33 cellular contexts compared by ENCODE assay signal in genomic region chr6:168611691-168612090, GRCh38.
DNase-seq lines count a peak whose midpoint lies in the region; ATAC-seq and TF ChIP-seq lines count a peak whose summit lies in the region.
"Had no signal": no experiment of that assay in that cellular context is flagged by ENCODE, and none has a peak within 500 bp of the region (broad histone marks: within the 10 kb centered on the region; RNA-seq: fewer than 3 reads in every experiment).

No MANE protein-coding gene starts in this region.

- H3K79me1 ChIP-seq in neuronal stem cell (ENCODE audit: low read depth, low read length): no peaks in the 10 kb centered on the region

- no peak overlapping the region for H3K14ac ChIP-seq in neuronal stem cell (ENCODE audit: low read length)

- peak overlapping the region; percentile 52 for H2BK12ac ChIP-seq in neuronal stem cell (ENCODE audit: low read length)

- TF ChIP-seq CTCF in sigmoid colon (IDR thresholded peaks at IDR 0.05): no peak
- no peak for TF ChIP-seq CTCF in uterus (IDR thresholded peaks at IDR 0.05)

- H2BK15ac ChIP-seq in neuronal stem cell (ENCODE audit: low read length): peak overlapping the region; percentile 94

- H2BK120ac ChIP-seq in neuronal stem cell (ENCODE audit: low read depth, low read length): no peak overlapping the region

- intact Hi-C loops in sigmoid colon (cut with DNase I): no loop called here
- intact Hi-C loops in uterus (cut with DNase I; ENCODE audit: low total_unique reads): no loop called here

- no peak for ATAC-seq in GM19467 (IDR thresholded peaks at IDR 0.05; ENCODE audit: unreplicated experiment)
- ATAC-seq: A549; CD8-positive, alpha-beta T cell had no signal

- H3K18ac ChIP-seq in neuronal stem cell (ENCODE audit: low read length): no peak overlapping the region

- H3K36me3 ChIP-seq in neuronal stem cell (replicated peaks in 1 of 2; ENCODE audit: control insufficient read depth in 2 of 2, insufficient read depth in 2 of 2, low read length in 2 of 2) (no peaks in the 10 kb centered on the region), sigmoid colon (no peaks in the 10 kb centered on the region), stomach smooth muscle (ENCODE audit: control insufficient read depth in 2 of 2, insufficient read depth in 2 of 2, low read length in 2 of 2) (peaks cover 11 to 18% of the 10 kb centered on the region in 2 donors), uterus (no peaks in the 10 kb centered on the region)
- H3K36me3 ChIP-seq: BE2C; BLaER1; BLaER1 treated with 17β-estradiol and CSF1 and Interleukin-3, amounts not matched to agents 10 nM and 100 nM had no signal

- no peak for TF ChIP-seq POLR2A in sigmoid colon (IDR thresholded peaks at IDR 0.05)
- TF ChIP-seq POLR2A in uterus (IDR thresholded peaks at IDR 0.05): no peak

- no peak overlapping the region for H3K4ac ChIP-seq in neuronal stem cell (ENCODE audit: low read length)

- H3K9ac ChIP-seq in neuronal stem cell (ENCODE audit: low read depth, low read length, poor library complexity) (no peak overlapping the region), stomach smooth muscle (ENCODE audit: low read length in 2 of 2) (no peak overlapping the region)
- H3K9ac ChIP-seq: BLaER1; BLaER1 treated with 17β-estradiol and CSF1 and Interleukin-3, amounts not matched to agents 10 nM and 100 nM had no signal

- H3K27me3 ChIP-seq in neuronal stem cell (ENCODE audit: control insufficient read depth in 3 of 3, insufficient read depth in 3 of 3, low read depth in 1 of 3, low read length in 3 of 3) (no peaks in the 10 kb centered on the region), sigmoid colon (no peaks in the 10 kb centered on the region), stomach smooth muscle (ENCODE audit: control insufficient read depth in 1 of 2, insufficient read depth in 2 of 2, low read length in 2 of 2) (no peaks in the 10 kb centered on the region), uterus (no peaks in the 10 kb centered on the region)
- H3K27me3 ChIP-seq: BE2C; BLaER1; BLaER1 treated with 17β-estradiol and CSF1 and Interleukin-3, amounts not matched to agents 10 nM and 100 nM had no signal

- peaks cover 5 to 12% of the 10 kb centered on the region in 2 donors for H3K4me1 ChIP-seq in neuronal stem cell (ENCODE audit: control insufficient read depth in 2 of 2, insufficient read depth in 1 of 2, low read depth in 1 of 2, low read length in 2 of 2)
- H3K4me1 ChIP-seq in sigmoid colon: no peaks in the 10 kb centered on the region
- H3K4me1 ChIP-seq in stomach smooth muscle (ENCODE audit: control insufficient read depth, insufficient read depth, low read length): peaks cover 35% of the 10 kb centered on the region
- H3K4me1 ChIP-seq in uterus: peaks cover 0 to 3% of the 10 kb centered on the region in 2 donors
- H3K4me1 ChIP-seq: A549, BE2C had no signal

- peaks cover 4 to 8% of the 10 kb centered on the region in 2 donors for H3K9me3 ChIP-seq in neuronal stem cell (replicated peaks in 1 of 2; ENCODE audit: control insufficient read depth in 2 of 2, insufficient read depth in 1 of 2, low read depth in 1 of 2, low read length in 2 of 2)
- no peaks in the 10 kb centered on the region for H3K9me3 ChIP-seq in sigmoid colon
- no peaks in the 10 kb centered on the region for H3K9me3 ChIP-seq in stomach smooth muscle (ENCODE audit: control insufficient read depth in 2 of 2, low read length in 2 of 2)
- H3K9me3 ChIP-seq in uterus: no peaks in the 10 kb centered on the region
- H3K9me3 ChIP-seq: BE2C, Caco-2 had no signal

- no peak overlapping the region for H3K23ac ChIP-seq in neuronal stem cell (ENCODE audit: low read depth, low read length, poor library complexity)

- H2AFZ ChIP-seq in neuronal stem cell (ENCODE audit: low read length): no peak overlapping the region

- no peak overlapping the region for H2AK5ac ChIP-seq in neuronal stem cell (ENCODE audit: low read depth, low read length)

- no peak for TF ChIP-seq EP300 in sigmoid colon (IDR thresholded peaks at IDR 0.05)

- DNase-seq in neuronal stem cell (ENCODE audit: low spot score): no peak
- DNase-seq in sigmoid colon: peak; percentile 41
- no peak for DNase-seq in uterus
- no peak for DNase-seq in kidney glomerular epithelial cell (lab: John Stamatoyannopoulos, UW)
- DNase-seq in central memory CD4-positive, alpha-beta T cell: no peak
- no peak for DNase-seq in activated naive CD4-positive, alpha-beta T cell treated with Interleukin-2 at 50 U/mL for 16 hours
- DNase-seq: 8988T; ACHN; AML-193; BE2C; C1 segment of cervical spinal cord; Caco-2; Calu3; CD4-positive, alpha-beta memory T cell; CD4-positive, alpha-beta T cell; CD4-positive, CD25-positive, alpha-beta regulatory T cell; CD8-positive, alpha-beta memory T cell; CD8-positive, alpha-beta T cell; COR-L47; DMS 273 treated with DMSO at 0.1 percent for 48 hours; DMS153; DMS53; DMS79; DMS79 treated with DMSO at 0.1 percent for 48 hours; DND-41; EL had no signal

- no peak overlapping the region for H4K91ac ChIP-seq in neuronal stem cell (ENCODE audit: low read depth, low read length, poor library complexity)

- no CpG with 5 or more reads among the region's 14 CpGs for WGBS in neuronal stem cell (ENCODE audit: extremely low coverage in 2 of 2, insufficient read length in 2 of 2, insufficient replicate concordance in 1 of 2), 2 donors
- WGBS in sigmoid colon, 2 donors: 94 to 96% methylated on average over 14 of the region's 14 CpGs

- no peak overlapping the region for H3K4me2 ChIP-seq in neuronal stem cell (ENCODE audit: insufficient read depth, low read length, poor library complexity, severe bottlenecking)
- H3K4me2 ChIP-seq: A549 had no signal

- no peak overlapping the region for H2BK5ac ChIP-seq in neuronal stem cell (ENCODE audit: low read length)

- no peak overlapping the region for H3K4me3 ChIP-seq in neuronal stem cell (ENCODE audit: low read length in 2 of 2)
- H3K4me3 ChIP-seq in sigmoid colon: no peak overlapping the region
- H3K4me3 ChIP-seq in stomach smooth muscle (ENCODE audit: low read length in 2 of 2): no peak overlapping the region
- H3K4me3 ChIP-seq in uterus: no peak overlapping the region
- H3K4me3 ChIP-seq: A549; BLaER1; BLaER1 treated with 17β-estradiol and CSF1 and Interleukin-3, amounts not matched to agents 10 nM and 100 nM had no signal

- H3K27ac ChIP-seq in neuronal stem cell (replicated peaks; ENCODE audit: low read length): no peak overlapping the region
- H3K27ac ChIP-seq in sigmoid colon: no peak overlapping the region
- H3K27ac ChIP-seq in stomach smooth muscle (ENCODE audit: low read length): peak overlapping the region; percentile 31
- H3K27ac ChIP-seq in uterus: peak overlapping the region; percentile 82 to 84
- H3K27ac ChIP-seq: 22Rv1; A549; BLaER1; BLaER1 treated with 17β-estradiol and CSF1 and Interleukin-3, amounts not matched to agents 10 nM and 100 nM; C4-2B had no signal

- H4K8ac ChIP-seq in neuronal stem cell (ENCODE audit: low read depth, low read length): no peak overlapping the region

Comparison
In these comparisons a context has a peak if more than half of its experiments do, and no peak if none do; other contexts are left out.
1. H3K27ac ChIP-seq: peak in stomach smooth muscle (single experiment) and uterus (2 of 2); none in neuronal stem cell (single experiment) and sigmoid colon (0 of 4).